ENCODE assay signal across 1 cellular context in the genomic region with DNA sequence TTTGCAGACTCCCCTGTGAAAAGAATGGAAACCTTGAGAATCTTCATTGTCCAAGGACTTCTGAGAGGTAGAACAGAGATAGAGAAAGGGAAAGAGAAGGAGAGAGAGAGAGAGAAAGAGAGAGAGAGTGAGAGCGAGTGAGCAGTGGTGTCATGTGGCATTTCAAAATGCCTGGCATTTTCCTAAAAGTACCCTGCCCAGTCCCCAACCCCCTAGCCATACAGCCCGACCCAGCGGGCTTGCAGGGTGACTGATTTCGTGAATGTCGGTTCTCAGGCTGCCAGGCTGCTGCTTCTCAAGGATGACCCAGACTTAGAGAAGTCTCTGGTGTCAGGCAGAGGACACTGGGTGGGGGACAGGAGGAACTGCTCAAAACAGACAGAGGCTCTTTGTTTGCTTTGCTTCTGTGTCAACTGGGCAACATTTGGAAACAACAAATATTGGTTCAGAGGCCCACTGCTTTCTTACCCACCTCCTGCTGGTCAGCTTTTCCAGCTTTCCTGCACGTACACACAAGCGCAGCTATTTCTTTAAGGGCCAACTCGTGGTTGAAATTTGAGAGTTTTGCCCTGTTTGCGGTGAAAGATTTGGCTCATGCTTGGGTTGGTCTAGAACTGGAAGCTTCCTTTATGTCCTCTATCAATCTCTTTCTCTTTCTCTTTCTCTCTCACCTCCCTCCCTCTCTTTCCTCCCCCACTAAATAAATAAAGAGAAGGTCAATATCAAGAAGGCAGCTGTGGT.
TF ChIP-seq lines count a peak whose summit lies in the region.

No MANE protein-coding gene starts in this region.

TF ChIP-seq in HepG2, 621 proteins besides CTCF, POLR2A, EP300 and RAD21 (continued from another document and continues in another):
- TF ChIP-seq, protein P1, sequence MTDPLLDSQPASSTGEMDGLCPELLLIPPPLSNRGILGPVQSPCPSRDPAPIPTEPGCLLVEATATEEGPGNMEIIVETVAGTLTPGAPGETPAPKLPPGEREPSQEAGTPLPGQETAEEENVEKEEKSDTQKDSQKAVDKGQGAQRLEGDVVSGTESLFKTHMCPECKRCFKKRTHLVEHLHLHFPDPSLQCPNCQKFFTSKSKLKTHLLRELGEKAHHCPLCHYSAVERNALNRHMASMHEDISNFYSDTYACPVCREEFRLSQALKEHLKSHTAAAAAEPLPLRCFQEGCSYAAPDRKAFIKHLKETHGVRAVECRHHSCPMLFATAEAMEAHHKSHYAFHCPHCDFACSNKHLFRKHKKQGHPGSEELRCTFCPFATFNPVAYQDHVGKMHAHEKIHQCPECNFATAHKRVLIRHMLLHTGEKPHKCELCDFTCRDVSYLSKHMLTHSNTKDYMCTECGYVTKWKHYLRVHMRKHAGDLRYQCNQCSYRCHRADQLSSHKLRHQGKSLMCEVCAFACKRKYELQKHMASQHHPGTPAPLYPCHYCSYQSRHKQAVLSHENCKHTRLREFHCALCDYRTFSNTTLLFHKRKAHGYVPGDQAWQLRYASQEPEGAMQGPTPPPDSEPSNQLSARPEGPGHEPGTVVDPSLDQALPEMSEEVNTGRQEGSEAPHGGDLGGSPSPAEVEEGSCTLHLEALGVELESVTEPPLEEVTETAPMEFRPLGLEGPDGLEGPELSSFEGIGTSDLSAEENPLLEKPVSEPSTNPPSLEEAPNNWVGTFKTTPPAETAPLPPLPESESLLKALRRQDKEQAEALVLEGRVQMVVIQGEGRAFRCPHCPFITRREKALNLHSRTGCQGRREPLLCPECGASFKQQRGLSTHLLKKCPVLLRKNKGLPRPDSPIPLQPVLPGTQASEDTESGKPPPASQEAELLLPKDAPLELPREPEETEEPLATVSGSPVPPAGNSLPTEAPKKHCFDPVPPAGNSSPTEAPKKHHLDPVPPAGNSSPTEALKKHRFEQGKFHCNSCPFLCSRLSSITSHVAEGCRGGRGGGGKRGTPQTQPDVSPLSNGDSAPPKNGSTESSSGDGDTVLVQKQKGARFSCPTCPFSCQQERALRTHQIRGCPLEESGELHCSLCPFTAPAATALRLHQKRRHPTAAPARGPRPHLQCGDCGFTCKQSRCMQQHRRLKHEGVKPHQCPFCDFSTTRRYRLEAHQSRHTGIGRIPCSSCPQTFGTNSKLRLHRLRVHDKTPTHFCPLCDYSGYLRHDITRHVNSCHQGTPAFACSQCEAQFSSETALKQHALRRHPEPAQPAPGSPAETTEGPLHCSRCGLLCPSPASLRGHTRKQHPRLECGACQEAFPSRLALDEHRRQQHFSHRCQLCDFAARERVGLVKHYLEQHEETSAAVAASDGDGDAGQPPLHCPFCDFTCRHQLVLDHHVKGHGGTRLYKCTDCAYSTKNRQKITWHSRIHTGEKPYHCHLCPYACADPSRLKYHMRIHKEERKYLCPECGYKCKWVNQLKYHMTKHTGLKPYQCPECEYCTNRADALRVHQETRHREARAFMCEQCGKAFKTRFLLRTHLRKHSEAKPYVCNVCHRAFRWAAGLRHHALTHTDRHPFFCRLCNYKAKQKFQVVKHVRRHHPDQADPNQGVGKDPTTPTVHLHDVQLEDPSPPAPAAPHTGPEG (CRISPR knock-in tag; IDR thresholded peaks at IDR 0.05) = no peak
- TF ChIP-seq FIP1L1 (IDR thresholded peaks at IDR 0.05; ENCODE audit: borderline replicate concordance, insufficient read depth, low read depth, low read length) (no peak), HNRNPL (IDR thresholded peaks at IDR 0.05; ENCODE audit: low read depth, low read length) (0 out of 2 replicates have a peak, but pooled peaks have one; percentile 36), MTERF4 (CRISPR knock-in tag; IDR thresholded peaks at IDR 0.05) (0 out of 2 replicates have a peak, but pooled peaks have one; percentile 36), ZNF264 (CRISPR knock-in tag; IDR thresholded peaks at IDR 0.05) (peak; percentile 80), ZFP36 (IDR thresholded peaks at IDR 0.05; ENCODE audit: borderline replicate concordance, low read depth, low read length, partially characterized antibody) (peak; percentile 11), AGO1 (IDR thresholded peaks at IDR 0.05; ENCODE audit: low read depth, low read length, poor library complexity, severe bottlenecking) (no peak), ZNF879 (CRISPR knock-in tag; IDR thresholded peaks at IDR 0.05) (no peak), ZNF678 (CRISPR knock-in tag; IDR thresholded peaks at IDR 0.05) (no peak), SRSF4 (IDR thresholded peaks at IDR 0.05; ENCODE audit: low read depth, low read length, poor library complexity, severe bottlenecking) (no peak), RXRB (CRISPR knock-in tag; IDR thresholded peaks at IDR 0.05; ENCODE audit: borderline replicate concordance) (peak; percentile 98), AHR (CRISPR knock-in tag; IDR thresholded peaks at IDR 0.05) (peak; percentile 50; the same call in 1 of the 2 replicates), ZNF138 (CRISPR knock-in tag; IDR thresholded peaks at IDR 0.05; ENCODE audit: low read depth) (no peak), RBFOX2 (IDR thresholded peaks at IDR 0.05; ENCODE audit: low read depth, low read length) (peak; percentile 44; the same call in 1 of the 2 replicates), ZNF687 (CRISPR knock-in tag; IDR thresholded peaks at IDR 0.05) (peak; percentile 63)
- TF ChIP-seq, protein P2, sequence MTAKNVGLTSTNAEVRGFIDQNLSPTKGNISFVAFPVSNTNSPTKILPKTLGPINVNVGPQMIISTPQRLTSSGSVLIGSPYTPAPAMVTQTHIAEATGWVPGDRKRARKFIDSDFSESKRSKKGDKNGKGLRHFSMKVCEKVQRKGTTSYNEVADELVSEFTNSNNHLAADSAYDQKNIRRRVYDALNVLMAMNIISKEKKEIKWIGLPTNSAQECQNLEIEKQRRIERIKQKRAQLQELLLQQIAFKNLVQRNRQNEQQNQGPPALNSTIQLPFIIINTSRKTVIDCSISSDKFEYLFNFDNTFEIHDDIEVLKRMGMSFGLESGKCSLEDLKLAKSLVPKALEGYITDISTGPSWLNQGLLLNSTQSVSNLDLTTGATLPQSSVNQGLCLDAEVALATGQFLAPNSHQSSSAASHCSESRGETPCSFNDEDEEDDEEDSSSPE (CRISPR knock-in tag; IDR thresholded peaks at IDR 0.05) = peak; percentile 38; the same call in 1 of the 2 replicates
- TF ChIP-seq, protein P3, sequence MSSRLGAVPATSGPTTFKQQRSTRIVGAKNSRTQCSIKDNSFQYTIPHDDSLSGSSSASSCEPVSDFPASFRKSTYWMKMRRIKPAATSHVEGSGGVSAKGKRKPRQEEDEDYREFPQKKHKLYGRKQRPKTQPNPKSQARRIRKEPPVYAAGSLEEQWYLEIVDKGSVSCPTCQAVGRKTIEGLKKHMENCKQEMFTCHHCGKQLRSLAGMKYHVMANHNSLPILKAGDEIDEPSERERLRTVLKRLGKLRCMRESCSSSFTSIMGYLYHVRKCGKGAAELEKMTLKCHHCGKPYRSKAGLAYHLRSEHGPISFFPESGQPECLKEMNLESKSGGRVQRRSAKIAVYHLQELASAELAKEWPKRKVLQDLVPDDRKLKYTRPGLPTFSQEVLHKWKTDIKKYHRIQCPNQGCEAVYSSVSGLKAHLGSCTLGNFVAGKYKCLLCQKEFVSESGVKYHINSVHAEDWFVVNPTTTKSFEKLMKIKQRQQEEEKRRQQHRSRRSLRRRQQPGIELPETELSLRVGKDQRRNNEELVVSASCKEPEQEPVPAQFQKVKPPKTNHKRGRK (CRISPR knock-in tag; IDR thresholded peaks at IDR 0.05) = no peak
- TF ChIP-seq, protein P4, sequence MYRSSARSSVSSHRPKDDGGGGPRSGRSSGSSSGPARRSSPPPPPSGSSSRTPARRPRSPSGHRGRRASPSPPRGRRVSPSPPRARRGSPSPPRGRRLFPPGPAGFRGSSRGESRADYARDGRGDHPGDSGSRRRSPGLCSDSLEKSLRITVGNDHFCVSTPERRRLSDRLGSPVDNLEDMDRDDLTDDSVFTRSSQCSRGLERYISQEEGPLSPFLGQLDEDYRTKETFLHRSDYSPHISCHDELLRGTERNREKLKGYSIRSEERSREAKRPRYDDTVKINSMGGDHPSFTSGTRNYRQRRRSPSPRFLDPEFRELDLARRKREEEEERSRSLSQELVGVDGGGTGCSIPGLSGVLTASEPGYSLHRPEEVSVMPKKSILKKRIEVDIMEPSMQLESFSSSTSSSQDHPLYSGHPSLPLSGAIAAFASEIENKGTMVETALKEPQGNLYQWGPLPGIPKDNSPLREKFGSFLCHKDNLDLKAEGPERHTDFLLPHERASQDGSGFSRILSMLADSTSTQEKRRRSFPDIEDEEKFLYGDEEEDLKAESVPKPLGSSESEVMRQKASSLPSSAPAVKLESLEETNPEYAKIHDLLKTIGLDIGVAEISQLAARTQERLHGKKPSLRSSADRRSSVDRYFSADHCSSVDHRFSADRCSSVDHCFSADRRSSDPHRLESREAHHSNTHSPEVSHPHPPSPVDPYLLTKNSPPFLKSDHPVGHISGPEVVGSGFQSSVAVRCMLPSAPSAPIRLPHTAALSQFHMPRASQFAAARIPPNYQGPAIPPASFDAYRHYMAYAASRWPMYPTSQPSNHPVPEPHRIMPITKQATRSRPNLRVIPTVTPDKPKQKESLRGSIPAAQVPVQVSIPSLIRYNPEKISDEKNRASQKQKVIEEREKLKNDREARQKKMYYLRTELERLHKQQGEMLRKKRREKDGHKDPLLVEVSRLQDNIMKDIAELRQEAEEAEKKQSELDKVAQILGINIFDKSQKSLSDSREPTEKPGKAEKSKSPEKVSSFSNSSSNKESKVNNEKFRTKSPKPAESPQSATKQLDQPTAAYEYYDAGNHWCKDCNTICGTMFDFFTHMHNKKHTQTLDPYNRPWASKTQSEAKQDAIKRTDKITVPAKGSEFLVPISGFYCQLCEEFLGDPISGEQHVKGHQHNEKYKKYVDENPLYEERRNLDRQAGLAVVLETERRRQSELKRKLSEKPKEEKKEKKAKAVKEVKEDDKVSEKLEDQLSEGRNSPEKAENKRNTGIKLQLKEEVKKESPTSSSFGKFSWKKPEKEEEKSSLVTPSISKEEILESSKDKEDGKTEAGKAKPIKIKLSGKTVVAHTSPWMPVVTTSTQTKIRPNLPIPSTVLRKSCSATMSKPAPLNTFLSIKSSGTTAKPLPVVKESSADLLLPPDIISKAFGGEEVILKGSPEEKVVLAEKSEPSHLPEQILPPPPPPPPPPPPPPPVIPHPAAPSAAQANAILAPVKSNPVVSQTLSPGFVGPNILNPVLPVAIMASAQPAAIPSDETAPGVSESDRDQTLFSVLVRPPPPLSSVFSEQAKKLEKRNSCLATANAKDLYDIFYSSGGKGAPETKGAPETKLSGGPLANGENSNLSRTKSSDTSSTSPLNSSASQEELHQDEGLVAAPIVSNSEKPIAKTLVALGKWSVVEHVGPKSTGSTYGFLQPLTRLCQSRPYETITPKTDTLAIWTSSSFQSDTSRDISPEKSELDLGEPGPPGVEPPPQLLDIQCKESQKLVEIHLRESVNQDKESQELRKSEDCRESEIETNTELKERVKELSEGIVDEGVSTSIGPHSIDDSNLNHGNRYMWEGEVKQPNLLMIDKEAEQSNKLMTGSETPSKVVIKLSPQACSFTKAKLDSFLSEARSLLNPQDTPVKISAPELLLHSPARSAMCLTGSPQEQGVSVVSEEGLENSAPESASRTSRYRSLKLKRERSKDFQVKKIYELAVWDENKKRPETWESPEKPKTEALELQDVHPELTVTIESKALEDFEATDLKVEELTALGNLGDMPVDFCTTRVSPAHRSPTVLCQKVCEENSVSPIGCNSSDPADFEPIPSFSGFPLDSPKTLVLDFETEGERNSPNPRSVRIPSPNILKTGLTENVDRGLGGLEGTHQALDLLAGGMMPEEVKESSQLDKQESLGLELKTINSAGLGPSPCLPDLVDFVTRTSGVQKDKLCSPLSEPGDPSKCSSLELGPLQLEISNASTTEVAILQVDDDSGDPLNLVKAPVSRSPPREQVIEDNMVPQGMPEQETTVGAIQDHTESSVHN (CRISPR knock-in tag; IDR thresholded peaks at IDR 0.05) = no peak
- TF ChIP-seq, protein P5, sequence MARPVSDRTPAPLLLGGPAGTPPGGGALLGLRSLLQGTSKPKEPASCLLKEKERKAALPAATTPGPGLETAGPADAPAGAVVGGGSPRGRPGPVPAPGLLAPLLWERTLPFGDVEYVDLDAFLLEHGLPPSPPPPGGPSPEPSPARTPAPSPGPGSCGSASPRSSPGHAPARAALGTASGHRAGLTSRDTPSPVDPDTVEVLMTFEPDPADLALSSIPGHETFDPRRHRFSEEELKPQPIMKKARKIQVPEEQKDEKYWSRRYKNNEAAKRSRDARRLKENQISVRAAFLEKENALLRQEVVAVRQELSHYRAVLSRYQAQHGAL (CRISPR knock-in tag; IDR thresholded peaks at IDR 0.05; ENCODE audit: not compliant biosample characterization) = no peak
- TF ChIP-seq, protein P6, sequence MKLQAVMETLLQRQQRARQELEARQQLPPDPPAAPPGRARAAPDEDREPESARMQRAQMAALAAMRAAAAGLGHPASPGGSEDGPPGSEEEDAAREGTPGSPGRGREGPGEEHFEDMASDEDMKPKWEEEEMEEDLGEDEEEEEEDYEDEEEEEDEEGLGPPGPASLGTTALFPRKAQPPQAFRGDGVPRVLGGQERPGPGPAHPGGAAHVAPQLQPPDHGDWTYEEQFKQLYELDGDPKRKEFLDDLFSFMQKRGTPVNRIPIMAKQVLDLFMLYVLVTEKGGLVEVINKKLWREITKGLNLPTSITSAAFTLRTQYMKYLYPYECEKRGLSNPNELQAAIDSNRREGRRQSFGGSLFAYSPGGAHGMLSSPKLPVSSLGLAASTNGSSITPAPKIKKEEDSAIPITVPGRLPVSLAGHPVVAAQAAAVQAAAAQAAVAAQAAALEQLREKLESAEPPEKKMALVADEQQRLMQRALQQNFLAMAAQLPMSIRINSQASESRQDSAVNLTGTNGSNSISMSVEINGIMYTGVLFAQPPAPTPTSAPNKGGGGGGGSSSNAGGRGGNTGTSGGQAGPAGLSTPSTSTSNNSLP (IDR thresholded peaks at IDR 0.05; ENCODE audit: low read depth, low read length) = no peak
